In genomic region chr6:13141392-13141791, GRCh38 we compare ENCODE assay signal across 20 cellular contexts.
DNase-seq lines count a peak whose midpoint lies in the region; TF ChIP-seq lines count a peak whose summit lies in the region.
"Had no signal": no experiment of that assay in that cellular context is flagged by ENCODE, and none has a peak within 500 bp of the region (broad histone marks: within the 10 kb centered on the region; RNA-seq: fewer than 3 reads in every experiment).

No MANE protein-coding gene starts in this region.

- peak; percentile 17 for DNase-seq in CD1c-positive myeloid dendritic cell (ENCODE audit: extremely low spot score)
- peak; percentile 71 to 74 for DNase-seq in Kasumi-1 (lab: John Stamatoyannopoulos, UW)
- peak; percentile 24 for DNase-seq in globus pallidus (ENCODE audit: low spot score)
- peak; percentile 14 for DNase-seq in pons (ENCODE audit: low spot score)
- no peak for DNase-seq in DMS79 (lab: John Stamatoyannopoulos, UW)
- DNase-seq in NCI-H510A (lab: John Stamatoyannopoulos, UW): no peak
- no peak for DNase-seq in erythroblast (lab: John Stamatoyannopoulos, UW)
- DNase-seq: BE2C; Calu3; DND-41; KG1; MV-4-11; NCI-H1105; NCI-H1436 treated with DMSO at 0.1 percent for 48 hours; NCI-H187 treated with DMSO at 0.1 percent for 48 hours; NCI-H446; NCI-H526; NCI-H82; NK-92 treated with Interleukin-12 subunit alpha and Interleukin-12 subunit beta, amount 100 ng/mL, for 24 hours; SHP77 had no signal

- no peak for TF ChIP-seq POLR2A in erythroblast (IDR thresholded peaks at IDR 0.05; ENCODE audit: low read length)

Comparison
In these comparisons a context has a peak if more than half of its experiments do, and no peak if none do; other contexts are left out.
1. DNase-seq: peak in CD1c-positive myeloid dendritic cell (single experiment), Kasumi-1 (2 of 2), globus pallidus (single experiment) and pons (single experiment); none in DMS79 (single experiment), NCI-H510A (single experiment) and erythroblast (0 of 2).